10 cellular contexts compared by ENCODE assay signal in the genomic region with DNA sequence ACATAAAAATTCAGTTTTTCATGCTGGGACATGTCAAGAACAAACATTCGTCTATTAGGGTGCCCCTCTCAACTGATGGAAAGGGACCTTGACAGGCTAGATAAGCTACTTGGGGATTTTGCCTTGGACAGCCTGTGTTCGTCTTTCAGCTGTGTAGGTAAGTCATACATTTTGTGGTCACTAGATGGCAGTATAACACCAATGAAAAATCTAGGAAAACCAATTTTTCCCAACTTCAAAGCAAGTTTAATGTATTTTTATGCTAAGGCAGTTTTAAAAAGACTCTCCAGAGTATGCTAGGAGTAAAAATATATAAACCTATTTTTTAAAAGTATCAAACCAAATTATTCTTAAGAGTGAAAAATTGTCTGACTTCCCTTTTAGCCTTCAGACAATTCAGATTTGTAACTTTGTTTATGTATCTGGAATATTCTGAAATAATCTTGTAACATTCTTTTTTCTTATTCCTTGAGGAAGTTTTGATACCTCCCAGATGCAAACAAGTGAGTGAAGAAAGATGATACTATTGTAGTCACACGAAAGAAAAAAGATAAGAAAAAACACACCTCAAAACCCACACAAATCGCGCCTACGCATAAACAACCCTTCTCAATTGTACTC.
DNase-seq lines count a peak whose midpoint lies in the region; ATAC-seq and TF ChIP-seq lines count a peak whose summit lies in the region.
"Had no signal": no experiment of that assay in that cellular context is flagged by ENCODE, and none has a peak within 500 bp of the region (broad histone marks: within the 10 kb centered on the region; RNA-seq: fewer than 3 reads in every experiment).

No MANE protein-coding gene starts in this region.

- no peak overlapping the region for H3K27ac ChIP-seq in MM.1S (ENCODE audit: low read length)
- H3K27ac ChIP-seq: BLaER1 had no signal

- H3K4me1 Mint-ChIP-seq in glutamatergic neuron (ENCODE audit: low read depth, unreplicated experiment) = peaks cover 4% of the 10 kb centered on the region
- H3K4me1 Mint-ChIP-seq: activated naive CD4-positive, alpha-beta T cell treated with anti-CD3 and anti-CD28 coated beads, Interleukin-2, amount 50 U/mL, for 24 hours had no signal

- no peaks in the 10 kb centered on the region for H4K20me1 ChIP-seq in MM.1S (ENCODE audit: insufficient read depth, low read length)
- H4K20me1 ChIP-seq: BLaER1 had no signal

- peak; percentile 29 for DNase-seq in DMS153 treated with DMSO at 0.1 percent for 48 hours (lab: John Stamatoyannopoulos, UW; ENCODE audit: unreplicated experiment)
- DNase-seq in DMS153 (lab: John Stamatoyannopoulos, UW) = no peak
- DNase-seq in MM.1S = peak; percentile 55
- DNase-seq in glutamatergic neuron = no peak
- no peak for DNase-seq in retinal pigment epithelial cell (ENCODE audit: low read depth)
- DNase-seq in mesenteric fat pad (ENCODE audit: low spot score) = no peak

- no peaks in the 10 kb centered on the region for H3K36me3 ChIP-seq in MM.1S (replicated peaks; ENCODE audit: insufficient read depth, low read length)
- H3K36me3 ChIP-seq: BLaER1 had no signal

- H3K9ac ChIP-seq in MM.1S (ENCODE audit: low read length) = no peak overlapping the region
- H3K9ac ChIP-seq: BLaER1 had no signal

- H3K9me3 ChIP-seq in MM.1S (replicated peaks; ENCODE audit: insufficient read depth, low read length) = no peaks in the 10 kb centered on the region
- H3K9me3 ChIP-seq: BLaER1 had no signal

- H2AFZ ChIP-seq in MM.1S (ENCODE audit: low read length) = no peak overlapping the region

- H3K4me3 ChIP-seq in MM.1S (ENCODE audit: low read length) (no peak overlapping the region), WI38 (ENCODE audit: low read depth, low read length) (no peak overlapping the region), retinal pigment epithelial cell (ENCODE audit: low read length) (no peak overlapping the region)
- H3K4me3 ChIP-seq: BLaER1 had no signal

- ATAC-seq in GM21723 (IDR thresholded peaks at IDR 0.05; ENCODE audit: unreplicated experiment) = peak; percentile 71

- no peaks in the 10 kb centered on the region for H3K79me2 ChIP-seq in MM.1S (ENCODE audit: low read length)

- no peaks in the 10 kb centered on the region for H3F3A ChIP-seq in MM.1S (ENCODE audit: insufficient read depth, low read length)

- H3K4me1 ChIP-seq in MM.1S (ENCODE audit: low read length) = no peaks in the 10 kb centered on the region
- H3K4me1 ChIP-seq: BLaER1 had no signal

- H3K27me3 Mint-ChIP-seq in glutamatergic neuron (ENCODE audit: unreplicated experiment) = no peaks in the 10 kb centered on the region

- H3K4me2 ChIP-seq in MM.1S (ENCODE audit: low read depth, low read length) = no peak overlapping the region
- H3K4me2 ChIP-seq: BLaER1 had no signal

- H3K4me3 Mint-ChIP-seq in glutamatergic neuron (ENCODE audit: unreplicated experiment) = no peak overlapping the region
- H3K4me3 Mint-ChIP-seq: activated naive CD4-positive, alpha-beta T cell treated with anti-CD3 and anti-CD28 coated beads, Interleukin-2, amount 50 U/mL, for 24 hours had no signal

- H3K27ac Mint-ChIP-seq in glutamatergic neuron (ENCODE audit: unreplicated experiment) = no peak overlapping the region
- H3K27ac Mint-ChIP-seq: activated naive CD4-positive, alpha-beta T cell treated with anti-CD3 and anti-CD28 coated beads, Interleukin-2, amount 50 U/mL, for 24 hours had no signal

- no peaks in the 10 kb centered on the region for H3K27me3 ChIP-seq in MM.1S (replicated peaks; ENCODE audit: insufficient read depth, low read length)
- H3K27me3 ChIP-seq: BLaER1 had no signal

- no peaks in the 10 kb centered on the region for H3K36me3 Mint-ChIP-seq in glutamatergic neuron (ENCODE audit: unreplicated experiment)
- H3K36me3 Mint-ChIP-seq: activated naive CD4-positive, alpha-beta T cell treated with anti-CD3 and anti-CD28 coated beads, Interleukin-2, amount 50 U/mL, for 24 hours had no signal

- peak; percentile 65 for TF ChIP-seq CTCF in MM.1S (IDR thresholded peaks at IDR 0.05; ENCODE audit: low read length)
- peak; percentile 37 for TF ChIP-seq CTCF in WI38 (IDR thresholded peaks at IDR 0.05; ENCODE audit: low read depth, low read length)
- TF ChIP-seq CTCF in glutamatergic neuron (IDR thresholded peaks at IDR 0.05; ENCODE audit: partially characterized antibody, unreplicated experiment) = peak; percentile 88
- peak; percentile 50 for TF ChIP-seq CTCF in retinal pigment epithelial cell (conservative IDR thresholded peaks at IDR 0.05; ENCODE audit: low read depth, low read length)

- no peaks in the 10 kb centered on the region for H3K9me3 Mint-ChIP-seq in glutamatergic neuron (ENCODE audit: unreplicated experiment)
- H3K9me3 Mint-ChIP-seq: activated naive CD4-positive, alpha-beta T cell treated with anti-CD3 and anti-CD28 coated beads, Interleukin-2, amount 50 U/mL, for 24 hours had no signal

- no peaks in the 10 kb centered on the region for H3K9me2 ChIP-seq in MM.1S (replicated peaks; ENCODE audit: insufficient read depth, low read length)

Comparison
In these comparisons a context has a peak if more than half of its experiments do, and no peak if none do; other contexts are left out.
1. DNase-seq: peak in DMS153 treated with DMSO at 0.1 percent for 48 hours (single experiment) and MM.1S (single experiment); none in DMS153 (single experiment), glutamatergic neuron (single experiment), retinal pigment epithelial cell (single experiment) and mesenteric fat pad (single experiment).
2. CTCF ChIP-seq: peak in every context shown above with its lines; median percentile 88 in glutamatergic neuron; 65 in MM.1S; 50 in retinal pigment epithelial cell; 37 in WI38.